Comparison of ENCODE assay signal across 1 cellular context in the genomic region with DNA sequence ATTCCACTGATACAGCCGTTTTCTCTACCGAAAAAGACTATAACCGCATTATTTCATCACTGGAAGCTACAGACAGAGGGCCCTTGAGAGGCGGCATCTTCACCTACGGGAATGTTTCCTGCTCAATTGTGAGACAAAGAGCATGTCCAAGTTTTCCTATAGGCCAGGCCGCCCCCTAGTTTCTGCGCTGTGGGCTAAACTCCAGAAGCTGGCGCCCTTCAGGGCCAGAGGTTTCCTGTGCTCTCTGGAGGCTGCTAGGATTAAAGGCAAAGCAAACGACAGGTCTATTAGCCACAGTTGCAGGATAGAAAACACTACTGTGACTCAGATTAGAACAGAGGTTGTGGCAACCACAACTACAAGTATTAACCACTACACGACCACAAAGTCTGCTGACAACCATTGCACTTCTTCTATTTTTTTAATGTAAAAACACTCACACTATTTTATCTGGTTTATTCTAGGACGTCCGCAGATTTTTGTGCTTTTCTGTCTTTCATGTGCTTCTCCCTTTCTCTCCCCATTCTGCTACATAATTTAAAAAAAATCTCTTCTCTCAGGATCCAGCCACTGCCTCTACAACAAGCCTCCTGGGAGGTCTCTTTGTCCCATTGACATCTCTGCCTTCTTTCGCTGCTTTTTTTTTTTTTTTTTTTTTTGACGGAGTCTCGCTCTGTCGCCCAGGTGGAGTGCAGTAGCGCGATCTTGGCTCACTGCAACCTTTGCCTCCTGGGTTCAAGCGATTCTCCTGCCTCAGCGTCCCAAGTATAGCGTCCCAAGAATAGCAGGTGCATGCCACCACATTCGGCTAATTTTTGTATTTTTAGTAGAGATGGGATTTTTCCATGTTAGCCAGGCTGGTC.
TF ChIP-seq lines count a peak whose summit lies in the region.

No MANE protein-coding gene starts in this region.

TF ChIP-seq in HepG2, 621 proteins besides CTCF, POLR2A, EP300 and RAD21 (continued from another document):
- TF ChIP-seq, protein P1, sequence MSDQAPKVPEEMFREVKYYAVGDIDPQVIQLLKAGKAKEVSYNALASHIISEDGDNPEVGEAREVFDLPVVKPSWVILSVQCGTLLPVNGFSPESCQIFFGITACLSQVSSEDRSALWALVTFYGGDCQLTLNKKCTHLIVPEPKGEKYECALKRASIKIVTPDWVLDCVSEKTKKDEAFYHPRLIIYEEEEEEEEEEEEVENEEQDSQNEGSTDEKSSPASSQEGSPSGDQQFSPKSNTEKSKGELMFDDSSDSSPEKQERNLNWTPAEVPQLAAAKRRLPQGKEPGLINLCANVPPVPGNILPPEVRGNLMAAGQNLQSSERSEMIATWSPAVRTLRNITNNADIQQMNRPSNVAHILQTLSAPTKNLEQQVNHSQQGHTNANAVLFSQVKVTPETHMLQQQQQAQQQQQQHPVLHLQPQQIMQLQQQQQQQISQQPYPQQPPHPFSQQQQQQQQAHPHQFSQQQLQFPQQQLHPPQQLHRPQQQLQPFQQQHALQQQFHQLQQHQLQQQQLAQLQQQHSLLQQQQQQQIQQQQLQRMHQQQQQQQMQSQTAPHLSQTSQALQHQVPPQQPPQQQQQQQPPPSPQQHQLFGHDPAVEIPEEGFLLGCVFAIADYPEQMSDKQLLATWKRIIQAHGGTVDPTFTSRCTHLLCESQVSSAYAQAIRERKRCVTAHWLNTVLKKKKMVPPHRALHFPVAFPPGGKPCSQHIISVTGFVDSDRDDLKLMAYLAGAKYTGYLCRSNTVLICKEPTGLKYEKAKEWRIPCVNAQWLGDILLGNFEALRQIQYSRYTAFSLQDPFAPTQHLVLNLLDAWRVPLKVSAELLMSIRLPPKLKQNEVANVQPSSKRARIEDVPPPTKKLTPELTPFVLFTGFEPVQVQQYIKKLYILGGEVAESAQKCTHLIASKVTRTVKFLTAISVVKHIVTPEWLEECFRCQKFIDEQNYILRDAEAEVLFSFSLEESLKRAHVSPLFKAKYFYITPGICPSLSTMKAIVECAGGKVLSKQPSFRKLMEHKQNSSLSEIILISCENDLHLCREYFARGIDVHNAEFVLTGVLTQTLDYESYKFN (CRISPR knock-in tag; conservative IDR thresholded peaks at IDR 0.05), result 0 out of 2 replicates have a peak, but pooled peaks have one; percentile 18
- TF ChIP-seq, protein P2, sequence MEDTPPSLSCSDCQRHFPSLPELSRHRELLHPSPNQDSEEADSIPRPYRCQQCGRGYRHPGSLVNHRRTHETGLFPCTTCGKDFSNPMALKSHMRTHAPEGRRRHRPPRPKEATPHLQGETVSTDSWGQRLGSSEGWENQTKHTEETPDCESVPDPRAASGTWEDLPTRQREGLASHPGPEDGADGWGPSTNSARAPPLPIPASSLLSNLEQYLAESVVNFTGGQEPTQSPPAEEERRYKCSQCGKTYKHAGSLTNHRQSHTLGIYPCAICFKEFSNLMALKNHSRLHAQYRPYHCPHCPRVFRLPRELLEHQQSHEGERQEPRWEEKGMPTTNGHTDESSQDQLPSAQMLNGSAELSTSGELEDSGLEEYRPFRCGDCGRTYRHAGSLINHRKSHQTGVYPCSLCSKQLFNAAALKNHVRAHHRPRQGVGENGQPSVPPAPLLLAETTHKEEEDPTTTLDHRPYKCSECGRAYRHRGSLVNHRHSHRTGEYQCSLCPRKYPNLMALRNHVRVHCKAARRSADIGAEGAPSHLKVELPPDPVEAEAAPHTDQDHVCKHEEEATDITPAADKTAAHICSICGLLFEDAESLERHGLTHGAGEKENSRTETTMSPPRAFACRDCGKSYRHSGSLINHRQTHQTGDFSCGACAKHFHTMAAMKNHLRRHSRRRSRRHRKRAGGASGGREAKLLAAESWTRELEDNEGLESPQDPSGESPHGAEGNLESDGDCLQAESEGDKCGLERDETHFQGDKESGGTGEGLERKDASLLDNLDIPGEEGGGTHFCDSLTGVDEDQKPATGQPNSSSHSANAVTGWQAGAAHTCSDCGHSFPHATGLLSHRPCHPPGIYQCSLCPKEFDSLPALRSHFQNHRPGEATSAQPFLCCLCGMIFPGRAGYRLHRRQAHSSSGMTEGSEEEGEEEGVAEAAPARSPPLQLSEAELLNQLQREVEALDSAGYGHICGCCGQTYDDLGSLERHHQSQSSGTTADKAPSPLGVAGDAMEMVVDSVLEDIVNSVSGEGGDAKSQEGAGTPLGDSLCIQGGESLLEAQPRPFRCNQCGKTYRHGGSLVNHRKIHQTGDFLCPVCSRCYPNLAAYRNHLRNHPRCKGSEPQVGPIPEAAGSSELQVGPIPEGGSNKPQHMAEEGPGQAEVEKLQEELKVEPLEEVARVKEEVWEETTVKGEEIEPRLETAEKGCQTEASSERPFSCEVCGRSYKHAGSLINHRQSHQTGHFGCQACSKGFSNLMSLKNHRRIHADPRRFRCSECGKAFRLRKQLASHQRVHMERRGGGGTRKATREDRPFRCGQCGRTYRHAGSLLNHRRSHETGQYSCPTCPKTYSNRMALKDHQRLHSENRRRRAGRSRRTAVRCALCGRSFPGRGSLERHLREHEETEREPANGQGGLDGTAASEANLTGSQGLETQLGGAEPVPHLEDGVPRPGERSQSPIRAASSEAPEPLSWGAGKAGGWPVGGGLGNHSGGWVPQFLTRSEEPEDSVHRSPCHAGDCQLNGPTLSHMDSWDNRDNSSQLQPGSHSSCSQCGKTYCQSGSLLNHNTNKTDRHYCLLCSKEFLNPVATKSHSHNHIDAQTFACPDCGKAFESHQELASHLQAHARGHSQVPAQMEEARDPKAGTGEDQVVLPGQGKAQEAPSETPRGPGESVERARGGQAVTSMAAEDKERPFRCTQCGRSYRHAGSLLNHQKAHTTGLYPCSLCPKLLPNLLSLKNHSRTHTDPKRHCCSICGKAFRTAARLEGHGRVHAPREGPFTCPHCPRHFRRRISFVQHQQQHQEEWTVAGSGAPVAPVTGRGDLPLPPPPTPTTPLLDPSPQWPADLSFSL (CRISPR knock-in tag; IDR thresholded peaks at IDR 0.05), result peak; percentile 41; the same call in 1 of the 2 replicates
- TF ChIP-seq ZFY (CRISPR knock-in tag; IDR thresholded peaks at IDR 0.05) (peak; percentile 30; the same call in 1 of the 2 replicates), THAP11 (CRISPR knock-in tag; IDR thresholded peaks at IDR 0.05) (0 out of 2 replicates have a peak, but pooled peaks have one; percentile 19), TEAD3 (CRISPR knock-in tag; optimal IDR thresholded peaks at IDR 0.05; ENCODE audit: borderline replicate concordance) (peak; percentile 19), ZNF614 (CRISPR knock-in tag; IDR thresholded peaks at IDR 0.05; ENCODE audit: borderline replicate concordance) (peak; percentile 100), FOSL2 (CRISPR knock-in tag; IDR thresholded peaks at IDR 0.05) (peak; percentile 17; the same call in 1 of the 2 replicates), ZFX (CRISPR knock-in tag; IDR thresholded peaks at IDR 0.05; ENCODE audit: low read depth) (peak; percentile 40; the same call in 1 of the 2 replicates), SALL1 (CRISPR knock-in tag; IDR thresholded peaks at IDR 0.05) (peak; percentile 31; the same call in 1 of the 2 replicates), KAT8 (CRISPR knock-in tag; IDR thresholded peaks at IDR 0.05) (peak; percentile 34; the same call in 1 of the 2 replicates), STAG1 (CRISPR knock-in tag; IDR thresholded peaks at IDR 0.05) (peak; percentile 55), ZNF331 (CRISPR knock-in tag; IDR thresholded peaks at IDR 0.05) (peak; percentile 49; the same call in 1 of the 2 replicates), ZNF766 (CRISPR knock-in tag; IDR thresholded peaks at IDR 0.05; ENCODE audit: borderline replicate concordance) (peak; percentile 96), SAP130 (CRISPR knock-in tag; IDR thresholded peaks at IDR 0.05; ENCODE audit: low read depth) (peak; percentile 56; the same call in 1 of the 2 replicates), MED1 (CRISPR knock-in tag; IDR thresholded peaks at IDR 0.05) (peak; percentile 41), HDAC2 (CRISPR knock-in tag; IDR thresholded peaks at IDR 0.05) (peak; percentile 38; the same call in 1 of the 2 replicates), GATAD2A (CRISPR knock-in tag; IDR thresholded peaks at IDR 0.05) (peak; percentile 72), HOXA3 (CRISPR knock-in tag; IDR thresholded peaks at IDR 0.05) (peak; percentile 29; the same call in 1 of the 2 replicates)
- TF ChIP-seq, protein P3, sequence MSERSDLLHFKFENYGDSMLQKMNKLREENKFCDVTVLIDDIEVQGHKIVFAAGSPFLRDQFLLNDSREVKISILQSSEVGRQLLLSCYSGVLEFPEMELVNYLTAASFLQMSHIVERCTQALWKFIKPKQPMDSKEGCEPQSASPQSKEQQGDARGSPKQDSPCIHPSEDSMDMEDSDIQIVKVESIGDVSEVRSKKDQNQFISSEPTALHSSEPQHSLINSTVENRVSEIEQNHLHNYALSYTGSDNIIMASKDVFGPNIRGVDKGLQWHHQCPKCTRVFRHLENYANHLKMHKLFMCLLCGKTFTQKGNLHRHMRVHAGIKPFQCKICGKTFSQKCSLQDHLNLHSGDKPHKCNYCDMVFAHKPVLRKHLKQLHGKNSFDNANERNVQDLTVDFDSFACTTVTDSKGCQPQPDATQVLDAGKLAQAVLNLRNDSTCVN (CRISPR knock-in tag; IDR thresholded peaks at IDR 0.05; ENCODE audit: borderline replicate concordance), result peak; percentile 50; the same call in 1 of the 2 replicates
- TF ChIP-seq, protein P4, sequence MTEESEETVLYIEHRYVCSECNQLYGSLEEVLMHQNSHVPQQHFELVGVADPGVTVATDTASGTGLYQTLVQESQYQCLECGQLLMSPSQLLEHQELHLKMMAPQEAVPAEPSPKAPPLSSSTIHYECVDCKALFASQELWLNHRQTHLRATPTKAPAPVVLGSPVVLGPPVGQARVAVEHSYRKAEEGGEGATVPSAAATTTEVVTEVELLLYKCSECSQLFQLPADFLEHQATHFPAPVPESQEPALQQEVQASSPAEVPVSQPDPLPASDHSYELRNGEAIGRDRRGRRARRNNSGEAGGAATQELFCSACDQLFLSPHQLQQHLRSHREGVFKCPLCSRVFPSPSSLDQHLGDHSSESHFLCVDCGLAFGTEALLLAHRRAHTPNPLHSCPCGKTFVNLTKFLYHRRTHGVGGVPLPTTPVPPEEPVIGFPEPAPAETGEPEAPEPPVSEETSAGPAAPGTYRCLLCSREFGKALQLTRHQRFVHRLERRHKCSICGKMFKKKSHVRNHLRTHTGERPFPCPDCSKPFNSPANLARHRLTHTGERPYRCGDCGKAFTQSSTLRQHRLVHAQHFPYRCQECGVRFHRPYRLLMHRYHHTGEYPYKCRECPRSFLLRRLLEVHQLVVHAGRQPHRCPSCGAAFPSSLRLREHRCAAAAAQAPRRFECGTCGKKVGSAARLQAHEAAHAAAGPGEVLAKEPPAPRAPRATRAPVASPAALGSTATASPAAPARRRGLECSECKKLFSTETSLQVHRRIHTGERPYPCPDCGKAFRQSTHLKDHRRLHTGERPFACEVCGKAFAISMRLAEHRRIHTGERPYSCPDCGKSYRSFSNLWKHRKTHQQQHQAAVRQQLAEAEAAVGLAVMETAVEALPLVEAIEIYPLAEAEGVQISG (CRISPR knock-in tag; IDR thresholded peaks at IDR 0.05), result peak; percentile 25; the same call in 1 of the 2 replicates
- TF ChIP-seq, protein P5, sequence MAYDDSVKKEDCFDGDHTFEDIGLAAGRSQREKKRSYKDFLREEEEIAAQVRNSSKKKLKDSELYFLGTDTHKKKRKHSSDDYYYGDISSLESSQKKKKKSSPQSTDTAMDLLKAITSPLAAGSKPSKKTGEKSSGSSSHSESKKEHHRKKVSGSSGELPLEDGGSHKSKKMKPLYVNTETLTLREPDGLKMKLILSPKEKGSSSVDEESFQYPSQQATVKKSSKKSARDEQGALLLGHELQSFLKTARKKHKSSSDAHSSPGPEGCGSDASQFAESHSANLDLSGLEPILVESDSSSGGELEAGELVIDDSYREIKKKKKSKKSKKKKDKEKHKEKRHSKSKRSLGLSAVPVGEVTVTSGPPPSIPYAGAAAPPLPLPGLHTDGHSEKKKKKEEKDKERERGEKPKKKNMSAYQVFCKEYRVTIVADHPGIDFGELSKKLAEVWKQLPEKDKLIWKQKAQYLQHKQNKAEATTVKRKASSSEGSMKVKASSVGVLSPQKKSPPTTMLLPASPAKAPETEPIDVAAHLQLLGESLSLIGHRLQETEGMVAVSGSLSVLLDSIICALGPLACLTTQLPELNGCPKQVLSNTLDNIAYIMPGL (CRISPR knock-in tag; IDR thresholded peaks at IDR 0.05; ENCODE audit: borderline replicate concordance in 1 of 2, low read depth in 1 of 2), result peak; percentile 28 to 48; a peak in 1 of 4 replicates
- TF ChIP-seq, protein P6, sequence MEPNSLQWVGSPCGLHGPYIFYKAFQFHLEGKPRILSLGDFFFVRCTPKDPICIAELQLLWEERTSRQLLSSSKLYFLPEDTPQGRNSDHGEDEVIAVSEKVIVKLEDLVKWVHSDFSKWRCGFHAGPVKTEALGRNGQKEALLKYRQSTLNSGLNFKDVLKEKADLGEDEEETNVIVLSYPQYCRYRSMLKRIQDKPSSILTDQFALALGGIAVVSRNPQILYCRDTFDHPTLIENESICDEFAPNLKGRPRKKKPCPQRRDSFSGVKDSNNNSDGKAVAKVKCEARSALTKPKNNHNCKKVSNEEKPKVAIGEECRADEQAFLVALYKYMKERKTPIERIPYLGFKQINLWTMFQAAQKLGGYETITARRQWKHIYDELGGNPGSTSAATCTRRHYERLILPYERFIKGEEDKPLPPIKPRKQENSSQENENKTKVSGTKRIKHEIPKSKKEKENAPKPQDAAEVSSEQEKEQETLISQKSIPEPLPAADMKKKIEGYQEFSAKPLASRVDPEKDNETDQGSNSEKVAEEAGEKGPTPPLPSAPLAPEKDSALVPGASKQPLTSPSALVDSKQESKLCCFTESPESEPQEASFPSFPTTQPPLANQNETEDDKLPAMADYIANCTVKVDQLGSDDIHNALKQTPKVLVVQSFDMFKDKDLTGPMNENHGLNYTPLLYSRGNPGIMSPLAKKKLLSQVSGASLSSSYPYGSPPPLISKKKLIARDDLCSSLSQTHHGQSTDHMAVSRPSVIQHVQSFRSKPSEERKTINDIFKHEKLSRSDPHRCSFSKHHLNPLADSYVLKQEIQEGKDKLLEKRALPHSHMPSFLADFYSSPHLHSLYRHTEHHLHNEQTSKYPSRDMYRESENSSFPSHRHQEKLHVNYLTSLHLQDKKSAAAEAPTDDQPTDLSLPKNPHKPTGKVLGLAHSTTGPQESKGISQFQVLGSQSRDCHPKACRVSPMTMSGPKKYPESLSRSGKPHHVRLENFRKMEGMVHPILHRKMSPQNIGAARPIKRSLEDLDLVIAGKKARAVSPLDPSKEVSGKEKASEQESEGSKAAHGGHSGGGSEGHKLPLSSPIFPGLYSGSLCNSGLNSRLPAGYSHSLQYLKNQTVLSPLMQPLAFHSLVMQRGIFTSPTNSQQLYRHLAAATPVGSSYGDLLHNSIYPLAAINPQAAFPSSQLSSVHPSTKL (CRISPR knock-in tag; IDR thresholded peaks at IDR 0.05), result peak; percentile 45; the same call in 1 of the 2 replicates
